Comparison of ENCODE assay signal across 26 cellular contexts in the genomic region with DNA sequence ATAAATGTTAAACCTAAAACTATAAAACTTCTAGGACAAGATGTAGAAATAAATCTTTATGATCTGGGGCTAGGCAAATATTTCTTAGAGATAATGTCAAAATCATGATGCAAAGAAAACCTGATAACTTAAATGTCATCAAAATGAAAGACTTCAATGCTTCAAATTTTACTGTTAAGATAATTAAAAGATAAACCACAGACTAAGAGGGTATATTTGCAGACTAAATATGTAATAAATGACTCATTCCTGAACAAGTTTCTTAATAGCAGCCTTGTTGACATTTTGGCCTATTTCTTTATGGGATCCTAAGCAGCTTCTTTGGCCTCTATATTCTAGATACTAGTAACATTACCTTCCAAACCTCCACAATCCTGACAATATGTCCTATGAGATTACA.
"Had no signal": no experiment of that assay in that cellular context is flagged by ENCODE, and none has a peak within 500 bp of the region (broad histone marks: within the 10 kb centered on the region; RNA-seq: fewer than 3 reads in every experiment).

No MANE protein-coding gene starts in this region.

- H3K36me3 Mint-ChIP-seq: activated CD8-positive, alpha-beta memory T cell treated with anti-CD3 and anti-CD28 coated beads, Interleukin-2, amount 10 ng/mL, durations not matched to agents 7 days and 5 days; naive B cell; stimulated activated memory B cell treated with anti-CD40 and anti-IgM and Interleukin-4, amounts not matched to agents 10 μg/mL and 1 μg/mL and 100 μg/mL, for 72 hours had no signal

- H3K4me3 ChIP-seq: body of pancreas, heart left ventricle, mucosa of descending colon, right lobe of liver, stomach, suprapubic skin, tibial nerve had no signal

- H3K27me3 ChIP-seq: body of pancreas, heart left ventricle, right lobe of liver, stomach, suprapubic skin, tibial nerve had no signal

- H3K27me3 Mint-ChIP-seq: activated CD4-positive, alpha-beta T cell treated with anti-CD3 and anti-CD28 coated beads, Interleukin-2, amount 10 ng/mL, durations not matched to agents 24 days and 14 days; activated CD8-positive, alpha-beta memory T cell treated with anti-CD3 and anti-CD28 coated beads, Interleukin-2, amount 10 ng/mL, durations not matched to agents 7 days and 5 days; activated CD8-positive, alpha-beta T cell treated with anti-CD3 and anti-CD28 coated beads for 36 hours; activated naive CD8-positive, alpha-beta T cell treated with anti-CD3 and anti-CD28 coated beads, Interleukin-2, amount 50 U/mL, for 24 hours; naive B cell; stimulated activated memory B cell treated with anti-CD40 and anti-IgM and Interleukin-4, amounts not matched to agents 10 μg/mL and 1 μg/mL and 100 μg/mL, for 72 hours had no signal

- H3K27ac ChIP-seq: body of pancreas, heart left ventricle, right lobe of liver, stomach, suprapubic skin, tibial nerve had no signal

- ATAC-seq: activated CD8-positive, alpha-beta memory T cell treated with anti-CD3 and anti-CD28 coated beads, Interleukin-2, amount 10 ng/mL, durations not matched to agents 7 days and 5 days; activated CD8-positive, alpha-beta T cell treated with anti-CD3 and anti-CD28 coated beads for 36 hours; activated naive CD8-positive, alpha-beta T cell treated with anti-CD3 and anti-CD28 coated beads, Interleukin-2, amount 50 U/mL, for 24 hours; body of pancreas; esophagus mucosa; heart left ventricle; left colon; mucosa of descending colon; right lobe of liver; stimulated activated memory B cell treated with anti-CD40 and anti-IgM and Interleukin-4, amounts not matched to agents 10 μg/mL and 1 μg/mL and 100 μg/mL, for 72 hours had no signal

- H3K27ac Mint-ChIP-seq: activated CD4-positive, alpha-beta T cell treated with anti-CD3 and anti-CD28 coated beads, Interleukin-2, amount 10 ng/mL, durations not matched to agents 24 days and 14 days; activated CD8-positive, alpha-beta memory T cell treated with anti-CD3 and anti-CD28 coated beads, Interleukin-2, amount 10 ng/mL, durations not matched to agents 7 days and 5 days; activated CD8-positive, alpha-beta T cell treated with anti-CD3 and anti-CD28 coated beads for 36 hours; activated naive CD8-positive, alpha-beta T cell treated with anti-CD3 and anti-CD28 coated beads, Interleukin-2, amount 50 U/mL, for 24 hours; naive B cell; stimulated activated memory B cell treated with anti-CD40 and anti-IgM and Interleukin-4, amounts not matched to agents 10 μg/mL and 1 μg/mL and 100 μg/mL, for 72 hours had no signal

- H3K4me1 Mint-ChIP-seq: activated CD4-positive, alpha-beta T cell treated with anti-CD3 and anti-CD28 coated beads, Interleukin-2, amount 10 ng/mL, durations not matched to agents 24 days and 14 days; activated CD8-positive, alpha-beta memory T cell treated with anti-CD3 and anti-CD28 coated beads, Interleukin-2, amount 10 ng/mL, durations not matched to agents 7 days and 5 days; activated naive CD8-positive, alpha-beta T cell treated with anti-CD3 and anti-CD28 coated beads, Interleukin-2, amount 50 U/mL, for 24 hours; naive B cell; stimulated activated memory B cell treated with anti-CD40 and anti-IgM and Interleukin-4, amounts not matched to agents 10 μg/mL and 1 μg/mL and 100 μg/mL, for 72 hours had no signal

- H3K36me3 ChIP-seq: heart left ventricle, right lobe of liver, stomach, suprapubic skin, tibial nerve had no signal

- H3K9me3 ChIP-seq: body of pancreas, right lobe of liver, suprapubic skin, tibial nerve had no signal

- H3K4me3 Mint-ChIP-seq: activated CD4-positive, alpha-beta T cell treated with anti-CD3 and anti-CD28 coated beads, Interleukin-2, amount 10 ng/mL, durations not matched to agents 24 days and 14 days; activated CD8-positive, alpha-beta memory T cell treated with anti-CD3 and anti-CD28 coated beads, Interleukin-2, amount 10 ng/mL, durations not matched to agents 7 days and 5 days; activated CD8-positive, alpha-beta T cell treated with anti-CD3 and anti-CD28 coated beads for 36 hours; activated naive CD8-positive, alpha-beta T cell treated with anti-CD3 and anti-CD28 coated beads, Interleukin-2, amount 50 U/mL, for 24 hours; naive B cell; stimulated activated memory B cell treated with anti-CD40 and anti-IgM and Interleukin-4, amounts not matched to agents 10 μg/mL and 1 μg/mL and 100 μg/mL, for 72 hours had no signal

- H3K4me1 ChIP-seq: body of pancreas, heart left ventricle, right lobe of liver, stomach, suprapubic skin, tibial nerve had no signal

- DNase-seq: activated CD4-positive, alpha-beta T cell treated with anti-CD3 and anti-CD28 coated beads, Interleukin-2, amount 10 ng/mL, durations not matched to agents 24 days and 14 days; activated CD8-positive, alpha-beta memory T cell treated with anti-CD3 and anti-CD28 coated beads, Interleukin-2, amount 10 ng/mL, durations not matched to agents 7 days and 5 days; activated CD8-positive, alpha-beta T cell treated with anti-CD3 and anti-CD28 coated beads for 36 hours; activated effector memory CD4-positive, alpha-beta T cell treated with anti-CD3 and anti-CD28 coated beads, Interleukin-2, amount 50 U/mL, for 16 hours; activated naive CD4-positive, alpha-beta T cell treated with anti-CD3 and anti-CD28 coated beads, Interleukin-2, amount 50 U/mL, for 16 hours; activated naive CD8-positive, alpha-beta T cell treated with anti-CD3 and anti-CD28 coated beads, Interleukin-2, amount 50 U/mL, for 24 hours; activated T-cell treated with anti-CD3 and anti-CD28 coated beads for 4 hours; anterior cingulate cortex; body of pancreas; caudate nucleus; effector memory CD4-positive, alpha-beta T cell; heart left ventricle; left colon; mesendoderm; mucosa of descending colon; naive B cell; occipital lobe; posterior cingulate gyrus; right lobe of liver; small intestine; stomach; T1000 had no signal
